ENCODE assay signal across 10 cellular contexts in the genomic region with DNA sequence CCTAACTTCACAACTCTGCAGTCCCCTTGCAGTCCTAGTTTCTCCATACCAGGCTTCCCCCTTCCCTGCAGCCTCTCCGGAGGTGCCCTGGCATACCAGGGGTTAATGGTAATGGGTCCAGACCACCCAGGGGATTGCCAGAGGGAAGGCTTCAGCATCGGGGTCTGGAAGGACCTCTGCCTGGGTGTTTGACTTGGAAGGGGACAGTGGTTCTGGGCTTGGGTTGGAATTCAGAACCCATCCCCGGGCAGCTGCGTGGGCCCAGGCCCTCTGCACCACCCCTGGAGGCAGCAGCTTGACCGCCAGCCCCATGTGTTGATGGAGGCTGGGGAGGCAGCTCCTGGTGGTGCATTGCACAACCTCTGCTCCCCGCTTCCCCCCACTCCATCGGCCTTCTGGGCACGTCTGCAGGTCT. TPM values are rescaled to one million over a fixed set of nuclear protein-coding genes. Genes with fewer than 3 reads are reported as not detected.
DNase-seq lines count a peak whose midpoint lies in the region; ATAC-seq, FAIRE-seq and TF ChIP-seq lines count a peak whose summit lies in the region.
"Had no signal": no experiment of that assay in that cellular context is flagged by ENCODE, and none has a peak within 500 bp of the region (broad histone marks: within the 10 kb centered on the region; RNA-seq: fewer than 3 reads in every experiment).

No MANE protein-coding gene starts in this region.

- ATAC-seq in foreskin keratinocyte = no peak
- no peak for ATAC-seq in HG03469 (IDR thresholded peaks at IDR 0.05; ENCODE audit: unreplicated experiment)

- no peaks in the 10 kb centered on the region for H3K9me3 Mint-ChIP-seq in nephron

- H3K4me3 Mint-ChIP-seq in nephron = peak overlapping the region; percentile 88 to 95 (median 94)

- no peaks in the 10 kb centered on the region for H3K9me3 ChIP-seq in effector memory CD4-positive, alpha-beta T cell (ENCODE audit: control insufficient read depth, low read length)

- no peak for FAIRE-seq in D721Med (lab: Jason Lieb, UNC)
- FAIRE-seq: GM18507 had no signal

- H3K4me3 ChIP-seq in NB4 (ENCODE audit: low read depth, low read length) = peak overlapping the region; percentile 53
- peak overlapping the region; percentile 25 for H3K4me3 ChIP-seq in effector memory CD4-positive, alpha-beta T cell (ENCODE audit: insufficient read depth, low read depth, low read length, poor library complexity, severe bottlenecking)

- peak overlapping the region in 2 of 3 experiments; percentile 51 to 89 for H3K27ac Mint-ChIP-seq in nephron

- peaks cover 34% of the 10 kb centered on the region for H3K4me1 Mint-ChIP-seq in nephron

- peaks cover 3% of the 10 kb centered on the region for H3K4me1 ChIP-seq in effector memory CD4-positive, alpha-beta T cell (ENCODE audit: control insufficient read depth, insufficient read depth, low read length, poor library complexity, severe bottlenecking)
- no peaks in the 10 kb centered on the region for H3K4me1 ChIP-seq in foreskin keratinocyte

- DNase-seq in AG20443 (ENCODE audit: low spot score) (peak; percentile 68), NB4 (ENCODE audit: low read depth) (no peak), D721Med (ENCODE audit: insufficient read length, low spot score) (no peak), foreskin keratinocyte (no peak), SIG-M5 treated with dmso at 0.1 percent for 504 hours (lab: John Stamatoyannopoulos, UW; ENCODE audit: unreplicated experiment) (no peak)
- DNase-seq in effector memory CD4-positive, alpha-beta T cell = no peak
- DNase-seq: NCI-H187 treated with DMSO at 0.1 percent for 48 hours had no signal

- peaks cover 17% of the 10 kb centered on the region for H3K27me3 ChIP-seq in effector memory CD4-positive, alpha-beta T cell (replicated peaks; ENCODE audit: control insufficient read depth, insufficient read depth, low read length, poor library complexity, severe bottlenecking)
- no peaks in the 10 kb centered on the region for H3K27me3 ChIP-seq in foreskin keratinocyte

- TF ChIP-seq CTCF in NB4 (IDR thresholded peaks at IDR 0.05; ENCODE audit: low read depth, low read length) (no peak), nephron (IDR thresholded peaks at IDR 0.05; ENCODE audit: unreplicated experiment in 3 of 3) (no peak), D721Med (IDR thresholded peaks at IDR 0.05; ENCODE audit: insufficient read depth, missing control alignments) (no peak), foreskin keratinocyte (conservative IDR thresholded peaks at IDR 0.05) (no peak)

- H3K36me3 ChIP-seq in effector memory CD4-positive, alpha-beta T cell (ENCODE audit: control insufficient read depth, insufficient read depth, low read length) = no peaks in the 10 kb centered on the region

- H3K27me3 Mint-ChIP-seq in nephron (ENCODE audit: low read depth) = peaks cover 14% of the 10 kb centered on the region

- H3K36me3 Mint-ChIP-seq in nephron (ENCODE audit: low read depth) = no peaks in the 10 kb centered on the region

- TF ChIP-seq POLR2A in NB4 (IDR thresholded peaks at IDR 0.05; ENCODE audit: extremely low read depth, insufficient read length) = no peak

- no peak overlapping the region for H3K27ac ChIP-seq in effector memory CD4-positive, alpha-beta T cell (ENCODE audit: insufficient read depth, low read length, poor library complexity, severe bottlenecking)
- H3K27ac ChIP-seq in foreskin keratinocyte = no peak overlapping the region

RNA-seq across cellular contexts. Expression of a gene that starts 1.3 kb away (rescaled TPM):
- 44.0 and 44.7 TPM in 2 replicates for total RNA-seq in foreskin keratinocyte
- 36.2 and 39.1 TPM in 2 replicates for polyA plus RNA-seq in foreskin keratinocyte
